17 cellular contexts compared by ENCODE assay signal in the genomic region with DNA sequence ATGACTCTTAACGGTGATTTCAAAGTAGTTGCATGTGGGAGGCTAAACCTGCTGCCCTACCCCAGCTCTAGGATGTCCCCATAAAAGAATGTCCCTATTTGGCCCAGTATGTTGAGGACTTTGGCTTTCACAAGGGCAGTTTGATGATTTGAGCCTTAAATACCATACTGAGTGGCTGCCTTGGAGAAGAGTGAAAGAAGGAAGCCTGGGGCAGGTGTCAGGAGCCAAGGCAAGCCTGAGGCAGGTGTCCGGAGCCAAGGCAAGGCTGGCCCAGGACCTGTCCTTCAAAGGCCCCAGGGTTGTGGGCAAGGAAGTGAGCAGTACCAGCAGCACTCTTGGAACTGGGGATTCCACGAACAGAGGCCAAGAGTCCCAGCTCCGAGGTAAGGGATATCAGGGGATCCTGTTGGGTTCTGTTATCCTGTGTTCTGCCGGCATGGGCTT. TPM values are rescaled to one million over a fixed set of nuclear protein-coding genes. Genes with fewer than 3 reads are reported as not detected.
DNase-seq lines count a peak whose midpoint lies in the region; ATAC-seq, FAIRE-seq and TF ChIP-seq lines count a peak whose summit lies in the region.
"Had no signal": no experiment of that assay in that cellular context is flagged by ENCODE, and none has a peak within 500 bp of the region (broad histone marks: within the 10 kb centered on the region; RNA-seq: fewer than 3 reads in every experiment).

No MANE protein-coding gene starts in this region.

- no peak overlapping the region for H4K12ac ChIP-seq in trophoblast cell (ENCODE audit: low read depth, low read length)

- H3K56ac ChIP-seq in H9 (ENCODE audit: insufficient read length, low read depth, low read length) = no peak overlapping the region

- no peak overlapping the region for H3K18ac ChIP-seq in H9 (ENCODE audit: insufficient read length, low read depth, low read length)
- no peak overlapping the region for H3K18ac ChIP-seq in trophoblast cell (ENCODE audit: low read length)

- no peaks in the 10 kb centered on the region for H3K9me1 ChIP-seq in K562 (ENCODE audit: control insufficient read depth, insufficient read depth, low read length)

- TF ChIP-seq POLR2A in K562 (conservative IDR thresholded peaks at IDR 0.05) = peak; percentile 11; the same call in 1 of the 2 replicates

- H2BK15ac ChIP-seq in H9 (ENCODE audit: low read depth, low read length) = no peak overlapping the region

- peaks cover 20% of the 10 kb centered on the region for H3K4me1 ChIP-seq in Caco-2
- H3K4me1 ChIP-seq in H9 (ENCODE audit: insufficient read depth, low read length) = no peaks in the 10 kb centered on the region; the same call in 1 of the 2 replicates
- peaks cover 21 to 42% of the 10 kb centered on the region in 2 experiments; a peak in 4 of 5 replicates for H3K4me1 ChIP-seq in K562 (replicated peaks in 1 of 2; ENCODE audit: control insufficient read depth in 2 of 2, insufficient read depth in 2 of 2, low read length in 2 of 2)
- peaks cover 0 to 4% of the 10 kb centered on the region in 2 experiments for H3K4me1 ChIP-seq in trophoblast cell (ENCODE audit: control insufficient read depth in 1 of 2, insufficient read depth in 2 of 2, low read length in 2 of 2)

- H3K27ac ChIP-seq in H9 (ENCODE audit: insufficient read length, low read depth, low read length) = no peak overlapping the region
- peak overlapping the region; percentile 21; the same call in 1 of the 3 replicates for H3K27ac ChIP-seq in K562 (ENCODE audit: extremely low read depth, low read depth, low read length)
- H3K27ac ChIP-seq in trophoblast cell (ENCODE audit: low read depth, low read length) = no peak overlapping the region

- no peak overlapping the region for H3T11ph ChIP-seq in H9 (ENCODE audit: low read length)

- H3K9me3 ChIP-seq in Caco-2 (no peaks in the 10 kb centered on the region), H9 (ENCODE audit: control insufficient read depth, low read depth, low read length) (no peaks in the 10 kb centered on the region), K562 (replicated peaks; ENCODE audit: control insufficient read depth, insufficient read depth, low read depth, low read length) (no peaks in the 10 kb centered on the region), trophoblast cell (ENCODE audit: insufficient read depth, low read depth, low read length) (no peaks in the 10 kb centered on the region)
- H3K9me3 ChIP-seq: MG63 had no signal

- H3K9me3 Mint-ChIP-seq in Caco-2 (ENCODE audit: unreplicated experiment) (no peaks in the 10 kb centered on the region), H9 (no peaks in the 10 kb centered on the region)
- H3K9me3 Mint-ChIP-seq: stimulated activated naive CD8-positive, alpha-beta T cell treated with anti-CD3 and anti-CD28 coated beads, Interleukin-15, amount 100 ng/mL, for 72 hours had no signal

- H3K79me2 ChIP-seq in H9 (ENCODE audit: insufficient read depth, low read length) (peaks cover under 1% of the 10 kb centered on the region; the same call in 1 of the 2 replicates), K562 (ENCODE audit: control insufficient read depth, insufficient read depth, low read length) (peaks cover 18% of the 10 kb centered on the region), trophoblast cell (ENCODE audit: control insufficient read depth, insufficient read depth, low read length, poor library complexity) (no peaks in the 10 kb centered on the region)

- H3K27ac Mint-ChIP-seq in Caco-2 (ENCODE audit: unreplicated experiment) (peak overlapping the region; percentile 76), H9 (peak overlapping the region in 2 of 3 experiments; percentile 87; a peak in 5 of 7 replicates)
- H3K27ac Mint-ChIP-seq: activated CD4-positive, alpha-beta T cell treated with anti-CD3 and anti-CD28 coated beads for 36 hours had no signal

- CTCF ChIA-PET in Caco-2 (lab: Charles Lee) (interaction anchor here (0.6 to 2.9 kb wide), 6 partner anchors 10 to 115 kb away, joined by 3 to 10 read pairs (median 4); no protein-coding TSS in a partner anchor), K562 (lab: Yijun Ruan, JAX; ENCODE audit: low intra/inter-chr PET ratio) (no interaction called here)

- H3K14ac ChIP-seq in H9 (ENCODE audit: insufficient read depth, low read length) (no peak overlapping the region), trophoblast cell (ENCODE audit: low read length) (no peak overlapping the region)

- no peak overlapping the region for H3K4me3 Mint-ChIP-seq in Caco-2 (ENCODE audit: unreplicated experiment)
- no peak overlapping the region for H3K4me3 Mint-ChIP-seq in H9
- H3K4me3 Mint-ChIP-seq: activated CD4-positive, alpha-beta T cell treated with anti-CD3 and anti-CD28 coated beads for 36 hours; stimulated activated naive CD8-positive, alpha-beta T cell treated with anti-CD3 and anti-CD28 coated beads, Interleukin-15, amount 100 ng/mL, for 72 hours had no signal

- H4K20me1 ChIP-seq in H9 (ENCODE audit: control insufficient read depth, insufficient read depth, insufficient read length) = no peaks in the 10 kb centered on the region
- H4K20me1 ChIP-seq in K562 (replicated peaks; ENCODE audit: control insufficient read depth, insufficient read depth, low read length) = peaks cover 20% of the 10 kb centered on the region

- H3K27me3 ChIP-seq in Caco-2 (replicated peaks; ENCODE audit: control insufficient read depth, insufficient read depth, low read length) = no peaks in the 10 kb centered on the region
- no peaks in the 10 kb centered on the region for H3K27me3 ChIP-seq in H9 (ENCODE audit: insufficient read depth, low read length)
- H3K27me3 ChIP-seq in K562 (ENCODE audit: control insufficient read depth in 2 of 2, insufficient read depth in 2 of 2, low read length in 2 of 2) = no peaks in the 10 kb centered on the region
- no peaks in the 10 kb centered on the region for H3K27me3 ChIP-seq in trophoblast cell (ENCODE audit: insufficient read depth, low read length)
- H3K27me3 ChIP-seq: MG63 had no signal

- H3K36me3 ChIP-seq in Caco-2 (ENCODE audit: control insufficient read depth, insufficient read depth, low read length) (peaks cover 5% of the 10 kb centered on the region), K562 (ENCODE audit: control insufficient read depth, insufficient read depth, low read length) (peaks cover 38% of the 10 kb centered on the region), trophoblast cell (ENCODE audit: control insufficient read depth in 1 of 2, insufficient read depth in 2 of 2, low read length in 2 of 2) (peaks cover 15 to 26% of the 10 kb centered on the region in 2 experiments)

- BruUV-seq in Caco-2 (replicated peaks; lab: Mats Ljungman, UMichigan) = no TSS peak
- no TSS peak for BruUV-seq in K562 (replicated peaks; lab: Mats Ljungman, UMichigan)

- no peak overlapping the region for H4K8ac ChIP-seq in H9 (replicated peaks; ENCODE audit: insufficient read length, low read depth, low read length)
- H4K8ac ChIP-seq in trophoblast cell (ENCODE audit: low read depth, low read length) = no peak overlapping the region

- H4K5ac ChIP-seq in H9 (ENCODE audit: insufficient read length, low read depth, low read length) = no peak overlapping the region

- DNase-seq in Caco-2 (no peak), H9 (peak; percentile 47), K562 (ENCODE audit: extremely low read depth in 1 of 4, low spot score in 3 of 4) (peak in 3 of 4 experiments; percentile 19 to 28 (median 24)), trophoblast cell (peak; percentile 21 to 47), DMS153 (lab: John Stamatoyannopoulos, UW) (no peak), NCI-H1930 (lab: John Stamatoyannopoulos, UW) (no peak), HuH-7 (ENCODE audit: low spot score) (no peak)
- DNase-seq: activated CD4-positive, alpha-beta T cell treated with anti-CD3 and anti-CD28 coated beads for 36 hours; activated gamma-delta T cell; MG63; NCI-H2171; right cardiac atrium; stimulated activated CD4-positive, alpha-beta T cell treated with anti-CD3 and anti-CD28 coated beads, Interleukin-4, amount 100 ng/mL, for 4 hours; stimulated activated naive CD8-positive, alpha-beta T cell treated with anti-CD3 and anti-CD28 coated beads, Interleukin-15, amount 100 ng/mL, for 72 hours had no signal

- POLR2A ChIA-PET in Caco-2 (lab: Charles Lee) (interaction anchor here (0.6 to 1.0 kb wide), 5 partner anchors 10 to 1971 kb away, joined by 3 to 6 read pairs (median 3); no protein-coding TSS in a partner anchor), K562 (lab: Yijun Ruan, JAX) (interaction anchor here (0.8 to 4.1 kb wide), 16 partner anchors 9 to 146 kb away, joined by 3 to 48 read pairs (median 6); a partner anchor contains a TSS)

- no peak for TF ChIP-seq EP300 in K562 (IDR thresholded peaks at IDR 0.05; ENCODE audit: low read length)

- no peak overlapping the region for H2BK12ac ChIP-seq in H9 (ENCODE audit: insufficient read length, low read depth, low read length)
- no peak overlapping the region for H2BK12ac ChIP-seq in trophoblast cell (ENCODE audit: low read length)

- H2BK20ac ChIP-seq in H9 (ENCODE audit: low read depth, low read length, poor library complexity, severe bottlenecking) = no peak overlapping the region

- no peak for FAIRE-seq in K562 (lab: Jason Lieb, UNC)
- FAIRE-seq: D721Med, endometrium, islet of Langerhans had no signal

- no peaks in the 10 kb centered on the region for H3K23me2 ChIP-seq in H9 (ENCODE audit: insufficient read length, low read depth, low read length, poor library complexity, severe bottlenecking)

- no peak overlapping the region for H3K23ac ChIP-seq in H9 (ENCODE audit: insufficient read length, low read depth, low read length)
- H3K23ac ChIP-seq in trophoblast cell (ENCODE audit: low read length) = no peak overlapping the region

- TF ChIP-seq CTCF in Caco-2 (IDR thresholded peaks at IDR 0.05; ENCODE audit: insufficient read depth in 1 of 2, low read depth in 1 of 2, low read length in 1 of 2, severe bottlenecking in 1 of 2, unreplicated experiment in 1 of 2) (no peak), H9 (conservative IDR thresholded peaks at IDR 0.05) (no peak), K562 (IDR thresholded peaks at IDR 0.05 in 2 of 3, conservative IDR thresholded peaks at IDR 0.05 in 1 of 3; ENCODE audit: insufficient read depth in 2 of 3, low read depth in 1 of 3, low read length in 3 of 3) (no peak)

- no peak for TF ChIP-seq RAD21 in K562 (CRISPR knock-in tag; conservative IDR thresholded peaks at IDR 0.05 in 1 of 2, IDR thresholded peaks at IDR 0.05 in 1 of 2)

- H2BK120ac ChIP-seq in H9 (ENCODE audit: low read depth, low read length, poor library complexity, severe bottlenecking) (no peak overlapping the region), trophoblast cell (ENCODE audit: insufficient read depth, low read length, poor library complexity) (no peak overlapping the region)

- H4K91ac ChIP-seq in H9 (ENCODE audit: insufficient read length, low read depth, low read length) (no peak overlapping the region), trophoblast cell (ENCODE audit: low read depth, low read length) (no peak overlapping the region)

- H3K27me3 Mint-ChIP-seq in Caco-2 (ENCODE audit: insufficient read depth, unreplicated experiment) = no peaks in the 10 kb centered on the region
- no peaks in the 10 kb centered on the region for H3K27me3 Mint-ChIP-seq in H9 (ENCODE audit: low read depth)
- H3K27me3 Mint-ChIP-seq: activated CD4-positive, alpha-beta T cell treated with anti-CD3 and anti-CD28 coated beads for 36 hours; stimulated activated naive CD8-positive, alpha-beta T cell treated with anti-CD3 and anti-CD28 coated beads, Interleukin-15, amount 100 ng/mL, for 72 hours had no signal

- in situ Hi-C loops in K562 (cut with MboI) = no loop called here

- H3K4me2 ChIP-seq in H9 (ENCODE audit: insufficient read depth, insufficient read length, low read length) (no peak overlapping the region), K562 (ENCODE audit: insufficient read depth, low read length) (no peak overlapping the region), trophoblast cell (ENCODE audit: low read length) (no peak overlapping the region)

- no peak overlapping the region for H2BK5ac ChIP-seq in H9 (ENCODE audit: insufficient read length, low read length)
- H2BK5ac ChIP-seq in trophoblast cell (ENCODE audit: low read depth, low read length, poor library complexity) = no peak overlapping the region

- H3K4ac ChIP-seq in H9 (ENCODE audit: low read depth, low read length) (no peak overlapping the region), trophoblast cell (ENCODE audit: low read depth, low read length) (no peak overlapping the region)

- H2AFZ ChIP-seq in H9 (ENCODE audit: low read length) = no peak overlapping the region
- H2AFZ ChIP-seq in K562 (ENCODE audit: low read depth, low read length) = no peak overlapping the region
- H2AFZ ChIP-seq in trophoblast cell (ENCODE audit: insufficient read depth, low read length, poor library complexity) = no peak overlapping the region

- intact Hi-C loops in Caco-2 (cut with micrococcal nuclease; ENCODE audit: unreplicated experiment) (no loop called here), K562 (cut with micrococcal nuclease) (no loop called here)

- no CpG with 5 or more reads among the region's 5 CpGs for WGBS in H9 (ENCODE audit: extremely low coverage, insufficient read length, low lambda C conversion rate)
- WGBS in K562 (ENCODE audit: insufficient coverage, low coverage, missing lambda C conversion rate) = 33% methylated on average over 5 of the region's 5 CpGs
- no CpG with 5 or more reads among the region's 5 CpGs for WGBS in trophoblast cell (ENCODE audit: extremely low coverage, insufficient coverage, insufficient read length)

- H3K79me1 ChIP-seq in H9 (ENCODE audit: insufficient read depth, low read depth, low read length, poor library complexity, severe bottlenecking) (no peaks in the 10 kb centered on the region), trophoblast cell (ENCODE audit: low read length) (no peaks in the 10 kb centered on the region)

- H2AK5ac ChIP-seq in H9 (ENCODE audit: insufficient read length, low read length) (no peak overlapping the region), trophoblast cell (ENCODE audit: low read length) (no peak overlapping the region)

- H3K9ac ChIP-seq in H9 (ENCODE audit: extremely low read depth, insufficient read length, low read length) (no peak overlapping the region), K562 (ENCODE audit: insufficient read depth in 1 of 2, low read depth in 2 of 2, low read length in 2 of 2) (peak overlapping the region in 1 of 2 experiments; percentile 37; a peak in 1 of 4 replicates), trophoblast cell (ENCODE audit: low read length) (no peak overlapping the region)

- H3K4me3 ChIP-seq in Caco-2 (ENCODE audit: low read depth, low read length) = no peak overlapping the region
- no peak overlapping the region for H3K4me3 ChIP-seq in K562
- H3K4me3 ChIP-seq in trophoblast cell (ENCODE audit: low read depth, low read length) = no peak overlapping the region
- H3K4me3 ChIP-seq: MG63 had no signal

- ATAC-seq in K562 = peak; percentile 8
- ATAC-seq: stimulated activated naive CD8-positive, alpha-beta T cell treated with anti-CD3 and anti-CD28 coated beads, Interleukin-15, amount 100 ng/mL, for 72 hours had no signal

- peaks cover 85% of the 10 kb centered on the region for H3K36me3 Mint-ChIP-seq in Caco-2 (ENCODE audit: insufficient read depth, unreplicated experiment)
- H3K36me3 Mint-ChIP-seq in H9 (ENCODE audit: insufficient read depth in 1 of 3, low read depth in 3 of 3) = peaks cover 18 to 48% (median 29%) of the 10 kb centered on the region in 3 experiments; a peak in 6 of 7 replicates

- peaks cover 15% of the 10 kb centered on the region for H3K4me1 Mint-ChIP-seq in Caco-2 (ENCODE audit: low read depth, unreplicated experiment)
- H3K4me1 Mint-ChIP-seq in H9 = peaks cover 38 to 43% of the 10 kb centered on the region in 2 experiments

RNA-seq across cellular contexts. Expression of a gene that starts 18.6 kb away (rescaled TPM):
- total RNA-seq in Caco-2 (2022) = 0.77 and 2.5 TPM in 2 replicates
- total RNA-seq in H9 (2021) = 0.37 and 0.46 TPM in 2 replicates
- total RNA-seq in K562 (2011; cell fraction: chromatin; rRNA removed; ENCODE audit: low replicate concordance) = not detected in 2 replicates
- not detected in 2 replicates for total RNA-seq in K562 (2011; cell fraction: nucleolus; rRNA removed)
- total RNA-seq in K562 (2011; cell fraction: nucleoplasm; rRNA removed) = not detected in 2 replicates
- total RNA-seq in K562 (2014; rRNA removed) = not detected in 2 replicates
- not detected in 2 replicates for total RNA-seq in K562 (2014; rRNA removed; fragmentation: Illumina TruSeq; extraction: Trizol)
- total RNA-seq in K562 (2015; rRNA removed; fragmentation: Illumina TruSeq; extraction: Trizol) = not detected in 2 replicates
- total RNA-seq in K562 (2021) = not detected in 2 replicates
- not detected in 2 replicates for polyA plus RNA-seq in K562 (2011; rRNA removed)
- not detected in 2 replicates for polyA plus RNA-seq in K562 (2011; cell fraction: cytosol; rRNA removed)
- polyA plus RNA-seq in K562 (2011; cell fraction: nucleus; rRNA removed) = not detected in 2 replicates
- not detected in 2 replicates for polyA plus RNA-seq in K562 (2012)
- 0.18 TPM in 1 of 2 replicates, not detected in the other for polyA plus RNA-seq in K562 (2014; fragmentation: Illumina TruSeq; extraction: Trizol)
- not detected for polyA plus RNA-seq in K562 (2014; fragmentation: Nextera tagmentation; extraction: Ambion mirVana)
- not detected in 2 replicates for polyA plus RNA-seq in K562 (2014; rRNA removed)
- polyA minus RNA-seq in K562 (2011; rRNA and poly(A)+ RNA removed) = not detected in 2 replicates
- polyA minus RNA-seq in K562 (2011; cell fraction: cytosol; rRNA and poly(A)+ RNA removed) = not detected in 2 replicates
- not detected in 2 replicates for polyA minus RNA-seq in K562 (2011; cell fraction: nucleus; rRNA and poly(A)+ RNA removed)
- 19.9 and 21.5 TPM in 2 replicates for polyA plus RNA-seq in trophoblast cell (2013)

RNA-seq across cellular contexts. Expression of a gene that starts 27.2 kb away (rescaled TPM):
- total RNA-seq in Caco-2 (2022) (not detected in 2 replicates), H9 (2021) (0.42 and 0.46 TPM in 2 replicates), K562 (2014; rRNA removed) (not detected in 2 replicates), K562 (2014; rRNA removed; fragmentation: Illumina TruSeq; extraction: Trizol) (not detected in 2 replicates), K562 (2015; rRNA removed; fragmentation: Illumina TruSeq; extraction: Trizol) (not detected in 2 replicates), K562 (2021) (0.27 TPM in 1 of 2 replicates, not detected in the other)
- total RNA-seq in K562 (2011; cell fraction: chromatin; rRNA removed; ENCODE audit: low replicate concordance) = 0.14 TPM in 1 of 2 replicates, not detected in the other
- total RNA-seq in K562 (2011; cell fraction: nucleolus; rRNA removed) = not detected in 2 replicates
- total RNA-seq in K562 (2011; cell fraction: nucleoplasm; rRNA removed) = not detected in 2 replicates
- polyA plus RNA-seq in K562 (2011; rRNA removed) (0.20 and 0.39 TPM in 2 replicates), K562 (2014; fragmentation: Illumina TruSeq; extraction: Trizol) (not detected in 2 replicates), K562 (2014; fragmentation: Nextera tagmentation; extraction: Ambion mirVana) (under 1 TPM in 1 of 2 experiments, not detected in 1; 0.25 TPM), K562 (2014; rRNA removed) (0.21 TPM in 1 of 2 replicates, not detected in the other)
- not detected in 2 replicates for polyA plus RNA-seq in K562 (2011; cell fraction: cytosol; rRNA removed)
- 0.10 and 0.13 TPM in 2 replicates for polyA plus RNA-seq in K562 (2011; cell fraction: nucleus; rRNA removed)
- 0.26 and 0.65 TPM in 2 replicates for polyA plus RNA-seq in K562 (2012)
- polyA minus RNA-seq in K562 (2011; rRNA and poly(A)+ RNA removed) = 0.07 TPM in 1 of 2 replicates, not detected in the other
- polyA minus RNA-seq in K562 (2011; cell fraction: cytosol; rRNA and poly(A)+ RNA removed) = not detected in 2 replicates
- not detected in 2 replicates for polyA minus RNA-seq in K562 (2011; cell fraction: nucleus; rRNA and poly(A)+ RNA removed)
- polyA plus RNA-seq in trophoblast cell (2013) = 0.23 and 0.50 TPM in 2 replicates
- total RNA-seq: activated CD4-positive, alpha-beta T cell treated with anti-CD3 and anti-CD28 coated beads for 36 hours had no signal

RNA-seq across cellular contexts. Expression of a gene that starts 29.5 kb away (rescaled TPM):
- total RNA-seq in Caco-2 (2022) = 0.32 and 1.0 TPM in 2 replicates
- total RNA-seq in H9 (2021) = 2.4 and 2.8 TPM in 2 replicates
- 0.84 TPM in 1 of 2 replicates, not detected in the other for total RNA-seq in K562 (2011; cell fraction: chromatin; rRNA removed; ENCODE audit: low replicate concordance)
- total RNA-seq in K562 (2011; cell fraction: nucleolus; rRNA removed) = 0.66 TPM in 1 of 2 replicates, not detected in the other
- 1.2 TPM in 1 of 2 replicates, not detected in the other for total RNA-seq in K562 (2011; cell fraction: nucleoplasm; rRNA removed)
- 0.95 TPM in 1 of 2 replicates, not detected in the other for total RNA-seq in K562 (2014; rRNA removed)
- total RNA-seq in K562 (2014; rRNA removed; fragmentation: Illumina TruSeq; extraction: Trizol) = 0.16 TPM in 1 of 2 replicates, not detected in the other
- total RNA-seq in K562 (2015; rRNA removed; fragmentation: Illumina TruSeq; extraction: Trizol) = not detected in 2 replicates
- 0.13 and 0.24 TPM in 2 replicates for total RNA-seq in K562 (2021)
- 0.05 and 0.08 TPM in 2 replicates for polyA plus RNA-seq in K562 (2011; rRNA removed)
- 0.18 and 0.40 TPM in 2 replicates for polyA plus RNA-seq in K562 (2011; cell fraction: cytosol; rRNA removed)
- 0.20 and 0.38 TPM in 2 replicates for polyA plus RNA-seq in K562 (2011; cell fraction: nucleus; rRNA removed)
- polyA plus RNA-seq in K562 (2012) = 0.09 and 0.24 TPM in 2 replicates
- 0.54 TPM in 1 of 2 replicates, not detected in the other for polyA plus RNA-seq in K562 (2014; fragmentation: Illumina TruSeq; extraction: Trizol)
- polyA plus RNA-seq in K562 (2014; fragmentation: Nextera tagmentation; extraction: Ambion mirVana) = not detected
- 0.11 and 0.12 TPM in 2 replicates for polyA plus RNA-seq in K562 (2014; rRNA removed)
- not detected in 2 replicates for polyA minus RNA-seq in K562 (2011; rRNA and poly(A)+ RNA removed)
- not detected in 2 replicates for polyA minus RNA-seq in K562 (2011; cell fraction: cytosol; rRNA and poly(A)+ RNA removed)
- not detected in 2 replicates for polyA minus RNA-seq in K562 (2011; cell fraction: nucleus; rRNA and poly(A)+ RNA removed)
- polyA plus RNA-seq in trophoblast cell (2013) = 5.7 and 6.8 TPM in 2 replicates
- total RNA-seq: activated CD4-positive, alpha-beta T cell treated with anti-CD3 and anti-CD28 coated beads for 36 hours had no signal

Comparison
In these comparisons a context has a peak if more than half of its experiments do, and no peak if none do; other contexts are left out.
1. DNase-seq: peak in H9 (single experiment), K562 (3 of 4) and trophoblast cell (2 of 2); none in Caco-2 (0 of 2), DMS153 (single experiment), NCI-H1930 (0 of 2) and HuH-7 (single experiment).